8 cellular contexts compared by ENCODE assay signal in the genomic region with DNA sequence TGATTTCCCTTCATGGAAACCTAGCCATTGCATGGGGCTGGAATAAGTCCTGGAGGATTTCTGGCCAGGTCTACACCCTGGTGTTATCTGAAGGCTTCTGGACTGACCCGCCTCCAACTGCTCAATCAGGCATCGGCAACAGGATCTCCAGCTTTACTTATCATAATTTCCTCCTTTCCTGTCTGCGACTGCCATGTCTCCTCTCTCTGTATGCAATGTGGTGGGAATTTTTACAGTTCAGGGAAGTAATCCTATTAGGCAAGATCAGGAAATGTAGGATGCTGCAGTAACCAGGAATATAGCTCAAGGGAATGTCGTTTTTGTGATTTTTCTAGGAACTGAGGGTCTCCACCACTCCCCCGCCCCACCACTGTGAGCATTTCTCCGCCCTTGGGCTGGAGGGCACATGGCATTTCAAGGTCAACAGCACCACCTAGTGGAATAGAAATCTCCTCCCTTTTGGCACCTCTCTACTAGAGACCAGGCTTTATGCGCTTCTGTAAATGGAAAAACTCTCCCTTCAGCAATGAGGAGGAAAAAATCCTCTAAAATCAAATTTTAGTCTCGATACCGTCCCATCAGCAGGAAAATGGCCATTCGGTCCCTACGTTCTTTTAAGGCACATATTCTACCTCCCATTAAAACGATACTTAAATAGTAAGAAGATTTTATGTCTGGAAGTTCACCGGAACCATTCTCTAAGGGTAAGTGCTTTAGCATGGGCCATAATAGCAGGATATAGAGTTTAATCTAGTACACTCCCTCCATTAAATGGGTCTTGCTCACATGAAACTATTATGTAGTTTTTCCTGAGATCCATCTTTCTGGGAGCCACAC.
A peak's percentile ranks its signal among the peaks of the same experiment; 100 is the strongest.
DNase-seq lines count a peak whose midpoint lies in the region; ATAC-seq and TF ChIP-seq lines count a peak whose summit lies in the region.

No MANE protein-coding gene starts in this region.

- intact Hi-C loops in Calu3 (cut with micrococcal nuclease; ENCODE audit: unreplicated experiment): loop anchor here (1.0 to 5.0 kb wide), 6 partner anchors 92 to 1461 kb away; no protein-coding TSS in a partner anchor
- intact Hi-C loops in aorta (cut with DNase I): loop anchor here (2.0 to 10.0 kb wide), 5 partner anchors 222 to 612 kb away; no protein-coding TSS in a partner anchor

- no peaks in the 10 kb centered on the region for H3K36me3 Mint-ChIP-seq in Calu3 (ENCODE audit: insufficient read depth, unreplicated experiment)

- no TSS peak for BruUV-seq in Calu3 (replicated peaks; lab: Mats Ljungman, UMichigan)

- peak; percentile 84 for TF ChIP-seq CTCF in Calu3 (IDR thresholded peaks at IDR 0.05; ENCODE audit: unreplicated experiment)

- H3K27me3 Mint-ChIP-seq in Calu3 (ENCODE audit: unreplicated experiment): no peaks in the 10 kb centered on the region

- H3K27ac Mint-ChIP-seq in Calu3 (ENCODE audit: unreplicated experiment): no peak overlapping the region

- H3K36me3 ChIP-seq in neuron (ENCODE audit: insufficient read depth, low read length) (no peaks in the 10 kb centered on the region), aorta (ENCODE audit: control insufficient read depth in 1 of 2, insufficient read depth in 2 of 2, low read length in 1 of 2) (no peaks in the 10 kb centered on the region)

- CTCF ChIA-PET in Calu3 (lab: Charles Lee): interaction anchor here (0.6 to 1.5 kb wide), 3 partner anchors 270 to 769 kb away, joined by 3 to 10 read pairs (median 4); no protein-coding TSS in a partner anchor

- H3K4me3 Mint-ChIP-seq in Calu3 (ENCODE audit: low read depth, unreplicated experiment): peak overlapping the region; percentile 17

- H3K4me1 ChIP-seq in neuron (ENCODE audit: insufficient read depth, low read length) (peaks cover 2% of the 10 kb centered on the region), aorta (ENCODE audit: control insufficient read depth in 1 of 2, insufficient read depth in 2 of 2, low read length in 2 of 2) (no peaks in the 10 kb centered on the region)

- ATAC-seq in GM19351 (IDR thresholded peaks at IDR 0.05; ENCODE audit: unreplicated experiment) (peak; percentile 90), HG03432 (IDR thresholded peaks at IDR 0.05; ENCODE audit: unreplicated experiment) (peak; percentile 89), aorta (ENCODE audit: low FRiP score) (peak; percentile 87)

- peak overlapping the region; percentile 12 for H2AFZ ChIP-seq in neuron (ENCODE audit: low read depth, low read length)

- DNase-seq in Calu3: peak; percentile 68
- peak; percentile 73 for DNase-seq in NCI-H748 (lab: John Stamatoyannopoulos, UW; ENCODE audit: unreplicated experiment)
- peak; percentile 23 for DNase-seq in activated T-cell treated with anti-CD3 and anti-CD28 coated beads for 24 hours (ENCODE audit: low read depth)
- DNase-seq in fibroblast of peridontal ligament (ENCODE audit: extremely low read depth): peak; percentile 73
- peak in 1 of 2 donors; percentile 49 for DNase-seq in aorta

- no peaks in the 10 kb centered on the region for H3K9me3 ChIP-seq in neuron (ENCODE audit: low read length)
- H3K9me3 ChIP-seq in aorta (ENCODE audit: control insufficient read depth, low read length): no peaks in the 10 kb centered on the region

- H3K4me1 Mint-ChIP-seq in Calu3 (ENCODE audit: low read depth, unreplicated experiment): no peaks in the 10 kb centered on the region

- H3K4me3 ChIP-seq in neuron (ENCODE audit: low read length) (no peak overlapping the region), aorta (ENCODE audit: low read length in 2 of 2) (no peak overlapping the region)

- H3K9me3 Mint-ChIP-seq in Calu3 (ENCODE audit: low read depth, unreplicated experiment): no peaks in the 10 kb centered on the region

- H3K27ac ChIP-seq in aorta (ENCODE audit: low read depth in 1 of 2, low read length in 2 of 2): no peak overlapping the region

- 35% methylated on average over 13 of the region's 13 CpGs for WGBS in aorta, 2 donors

- H3K27me3 ChIP-seq in neuron (ENCODE audit: insufficient read depth, low read length) (no peaks in the 10 kb centered on the region), aorta (ENCODE audit: control insufficient read depth in 1 of 2, insufficient read depth in 2 of 2, low read length in 1 of 2) (no peaks in the 10 kb centered on the region)
